Comparison of ENCODE assay signal across 1 cellular context in the genomic region with DNA sequence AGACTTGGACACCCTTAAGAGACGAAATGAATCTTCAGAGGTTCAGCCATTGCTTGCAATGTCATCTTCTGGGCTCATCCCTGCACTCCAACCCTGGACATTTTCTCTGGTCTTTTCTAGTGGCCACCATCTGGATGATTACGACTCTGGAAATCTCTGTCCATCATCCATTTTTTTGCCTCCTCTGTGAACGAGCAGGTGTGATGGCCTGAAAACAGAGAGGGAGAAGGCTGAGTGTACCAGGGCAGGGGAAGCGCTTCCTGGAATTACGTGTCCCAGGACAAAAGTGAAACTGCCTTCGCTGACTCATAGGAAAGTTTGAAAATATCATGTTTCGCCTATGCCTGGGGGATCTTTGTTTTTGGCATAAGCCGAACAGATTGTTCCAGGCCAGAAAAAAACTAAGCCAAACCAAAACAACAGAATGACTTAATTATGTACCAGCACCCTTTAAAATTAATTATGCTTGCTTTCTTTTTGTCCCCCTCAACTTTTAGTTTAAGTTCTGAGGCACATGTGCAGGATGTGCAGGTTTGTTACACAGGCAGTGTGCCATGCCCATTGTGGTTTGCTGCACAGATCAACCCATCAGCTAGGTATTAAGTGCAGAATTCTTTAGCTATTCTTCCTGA.
TF ChIP-seq lines count a peak whose summit lies in the region.

No MANE protein-coding gene starts in this region.

TF ChIP-seq in HEK293, 187 proteins besides CTCF, POLR2A, EP300 and RAD21 (continued from another document and continues in another):
- TF ChIP-seq GLI2 (tag by site-specific recombination; IDR thresholded peaks at IDR 0.05; ENCODE audit: borderline replicate concordance, low read depth) (peak; percentile 21; the same call in 1 of the 2 replicates), KLF16 (tag by site-specific recombination; IDR thresholded peaks at IDR 0.05) (no peak), BCL11B (tag by site-specific recombination; IDR thresholded peaks at IDR 0.05; ENCODE audit: low read depth) (no peak), ZNF23 (tag by site-specific recombination; IDR thresholded peaks at IDR 0.05; ENCODE audit: borderline replicate concordance) (no peak), ZNF394 (tag by site-specific recombination; IDR thresholded peaks at IDR 0.05; ENCODE audit: borderline replicate concordance) (0 out of 2 replicates have a peak, but pooled peaks have one; percentile 10), MEIS1 (CRISPR knock-in tag; IDR thresholded peaks at IDR 0.05; ENCODE audit: borderline replicate concordance) (no peak), ZSCAN23 (tag by site-specific recombination; IDR thresholded peaks at IDR 0.05) (no peak), ZFP37 (tag by site-specific recombination; IDR thresholded peaks at IDR 0.05) (no peak), WT1 (tag by site-specific recombination; IDR thresholded peaks at IDR 0.05) (peak; percentile 18; the same call in 1 of the 2 replicates), SALL2 (tag by site-specific recombination; IDR thresholded peaks at IDR 0.05; ENCODE audit: borderline replicate concordance) (no peak), ZNF146 (tag by site-specific recombination; IDR thresholded peaks at IDR 0.05) (no peak), TCF7L2 (IDR thresholded peaks at IDR 0.05; ENCODE audit: borderline replicate concordance, low read depth, low read length) (no peak), ZNF311 (tag by site-specific recombination; IDR thresholded peaks at IDR 0.05; ENCODE audit: borderline replicate concordance) (no peak), ZNF624 (tag by site-specific recombination; IDR thresholded peaks at IDR 0.05) (no peak), ZNF76 (tag by site-specific recombination; IDR thresholded peaks at IDR 0.05; ENCODE audit: borderline replicate concordance, low read depth) (no peak), ZBTB7A (tag by site-specific recombination; IDR thresholded peaks at IDR 0.05; ENCODE audit: low read depth) (no peak), ZNF248 (tag by site-specific recombination; IDR thresholded peaks at IDR 0.05) (no peak), ZNF223 (tag by site-specific recombination; IDR thresholded peaks at IDR 0.05) (no peak), ZSCAN30 (tag by site-specific recombination; IDR thresholded peaks at IDR 0.05) (peak; percentile 65; the same call in 1 of the 2 replicates), KLF9 (tag by site-specific recombination; IDR thresholded peaks at IDR 0.05; ENCODE audit: low read depth) (no peak), ZNF544 (tag by site-specific recombination; IDR thresholded peaks at IDR 0.05) (no peak), KLF8 (tag by site-specific recombination; IDR thresholded peaks at IDR 0.05) (peak; percentile 48), ZNF174 (tag by site-specific recombination; IDR thresholded peaks at IDR 0.05) (no peak), SP2 (tag by site-specific recombination; IDR thresholded peaks at IDR 0.05) (no peak), ZNF791 (tag by site-specific recombination; IDR thresholded peaks at IDR 0.05) (no peak), ZBTB48 (tag by site-specific recombination; IDR thresholded peaks at IDR 0.05) (no peak), ZSCAN16 (tag by site-specific recombination; IDR thresholded peaks at IDR 0.05) (no peak), ZNF792 (tag by site-specific recombination; IDR thresholded peaks at IDR 0.05) (no peak), ZNF510 (tag by site-specific recombination; IDR thresholded peaks at IDR 0.05; ENCODE audit: insufficient replicate concordance) (no peak), ZNF843 (tag by site-specific recombination; IDR thresholded peaks at IDR 0.05) (peak; percentile 80), ZNF670 (tag by site-specific recombination; IDR thresholded peaks at IDR 0.05; ENCODE audit: low read depth) (no peak), ZBTB1 (tag by site-specific recombination; IDR thresholded peaks at IDR 0.05) (no peak), KLF7 (tag by site-specific recombination; IDR thresholded peaks at IDR 0.05; ENCODE audit: borderline replicate concordance) (no peak), OSR2 (tag by site-specific recombination; IDR thresholded peaks at IDR 0.05) (peak; percentile 43; the same call in 1 of the 2 replicates), ZNF354C (tag by site-specific recombination; IDR thresholded peaks at IDR 0.05; ENCODE audit: borderline replicate concordance, low read depth) (no peak), ZNF747 (tag by site-specific recombination; IDR thresholded peaks at IDR 0.05) (no peak), ZNF530 (tag by site-specific recombination; IDR thresholded peaks at IDR 0.05; ENCODE audit: low read depth) (no peak)
- TF ChIP-seq, protein P1, sequence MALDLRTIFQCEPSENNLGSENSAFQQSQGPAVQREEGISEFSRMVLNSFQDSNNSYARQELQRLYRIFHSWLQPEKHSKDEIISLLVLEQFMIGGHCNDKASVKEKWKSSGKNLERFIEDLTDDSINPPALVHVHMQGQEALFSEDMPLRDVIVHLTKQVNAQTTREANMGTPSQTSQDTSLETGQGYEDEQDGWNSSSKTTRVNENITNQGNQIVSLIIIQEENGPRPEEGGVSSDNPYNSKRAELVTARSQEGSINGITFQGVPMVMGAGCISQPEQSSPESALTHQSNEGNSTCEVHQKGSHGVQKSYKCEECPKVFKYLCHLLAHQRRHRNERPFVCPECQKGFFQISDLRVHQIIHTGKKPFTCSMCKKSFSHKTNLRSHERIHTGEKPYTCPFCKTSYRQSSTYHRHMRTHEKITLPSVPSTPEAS (tag by site-specific recombination; IDR thresholded peaks at IDR 0.05): no peak
- TF ChIP-seq, protein P2, sequence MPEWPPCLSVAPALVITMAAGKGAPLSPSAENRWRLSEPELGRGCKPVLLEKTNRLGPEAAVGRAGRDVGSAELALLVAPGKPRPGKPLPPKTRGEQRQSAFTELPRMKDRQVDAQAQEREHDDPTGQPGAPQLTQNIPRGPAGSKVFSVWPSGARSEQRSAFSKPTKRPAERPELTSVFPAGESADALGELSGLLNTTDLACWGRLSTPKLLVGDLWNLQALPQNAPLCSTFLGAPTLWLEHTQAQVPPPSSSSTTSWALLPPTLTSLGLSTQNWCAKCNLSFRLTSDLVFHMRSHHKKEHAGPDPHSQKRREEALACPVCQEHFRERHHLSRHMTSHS (tag by site-specific recombination; IDR thresholded peaks at IDR 0.05): no peak
- TF ChIP-seq, protein P3, sequence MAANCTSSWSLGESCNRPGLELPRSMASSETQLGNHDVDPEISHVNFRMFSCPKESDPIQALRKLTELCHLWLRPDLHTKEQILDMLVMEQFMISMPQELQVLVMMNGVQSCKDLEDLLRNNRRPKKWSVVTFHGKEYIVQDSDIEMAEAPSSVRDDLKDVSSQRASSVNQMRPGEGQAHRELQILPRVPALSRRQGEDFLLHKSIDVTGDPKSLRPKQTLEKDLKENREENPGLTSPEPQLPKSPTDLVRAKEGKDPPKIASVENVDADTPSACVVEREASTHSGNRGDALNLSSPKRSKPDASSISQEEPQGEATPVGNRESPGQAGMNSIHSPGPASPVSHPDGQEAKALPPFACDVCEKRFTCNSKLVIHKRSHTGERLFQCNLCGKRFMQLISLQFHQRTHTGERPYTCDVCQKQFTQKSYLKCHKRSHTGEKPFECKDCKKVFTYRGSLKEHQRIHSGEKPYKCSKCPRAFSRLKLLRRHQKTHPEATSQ (tag by site-specific recombination; IDR thresholded peaks at IDR 0.05): no peak
- TF ChIP-seq, protein P4, sequence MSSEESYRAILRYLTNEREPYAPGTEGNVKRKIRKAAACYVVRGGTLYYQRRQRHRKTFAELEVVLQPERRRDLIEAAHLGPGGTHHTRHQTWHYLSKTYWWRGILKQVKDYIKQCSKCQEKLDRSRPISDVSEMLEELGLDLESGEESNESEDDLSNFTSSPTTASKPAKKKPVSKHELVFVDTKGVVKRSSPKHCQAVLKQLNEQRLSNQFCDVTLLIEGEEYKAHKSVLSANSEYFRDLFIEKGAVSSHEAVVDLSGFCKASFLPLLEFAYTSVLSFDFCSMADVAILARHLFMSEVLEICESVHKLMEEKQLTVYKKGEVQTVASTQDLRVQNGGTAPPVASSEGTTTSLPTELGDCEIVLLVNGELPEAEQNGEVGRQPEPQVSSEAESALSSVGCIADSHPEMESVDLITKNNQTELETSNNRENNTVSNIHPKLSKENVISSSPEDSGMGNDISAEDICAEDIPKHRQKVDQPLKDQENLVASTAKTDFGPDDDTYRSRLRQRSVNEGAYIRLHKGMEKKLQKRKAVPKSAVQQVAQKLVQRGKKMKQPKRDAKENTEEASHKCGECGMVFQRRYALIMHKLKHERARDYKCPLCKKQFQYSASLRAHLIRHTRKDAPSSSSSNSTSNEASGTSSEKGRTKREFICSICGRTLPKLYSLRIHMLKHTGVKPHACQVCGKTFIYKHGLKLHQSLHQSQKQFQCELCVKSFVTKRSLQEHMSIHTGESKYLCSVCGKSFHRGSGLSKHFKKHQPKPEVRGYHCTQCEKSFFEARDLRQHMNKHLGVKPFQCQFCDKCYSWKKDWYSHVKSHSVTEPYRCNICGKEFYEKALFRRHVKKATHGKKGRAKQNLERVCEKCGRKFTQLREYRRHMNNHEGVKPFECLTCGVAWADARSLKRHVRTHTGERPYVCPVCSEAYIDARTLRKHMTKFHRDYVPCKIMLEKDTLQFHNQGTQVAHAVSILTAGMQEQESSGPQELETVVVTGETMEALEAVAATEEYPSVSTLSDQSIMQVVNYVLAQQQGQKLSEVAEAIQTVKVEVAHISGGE (tag by site-specific recombination; conservative IDR thresholded peaks at IDR 0.05; ENCODE audit: low read depth): no peak
- TF ChIP-seq, protein P5, sequence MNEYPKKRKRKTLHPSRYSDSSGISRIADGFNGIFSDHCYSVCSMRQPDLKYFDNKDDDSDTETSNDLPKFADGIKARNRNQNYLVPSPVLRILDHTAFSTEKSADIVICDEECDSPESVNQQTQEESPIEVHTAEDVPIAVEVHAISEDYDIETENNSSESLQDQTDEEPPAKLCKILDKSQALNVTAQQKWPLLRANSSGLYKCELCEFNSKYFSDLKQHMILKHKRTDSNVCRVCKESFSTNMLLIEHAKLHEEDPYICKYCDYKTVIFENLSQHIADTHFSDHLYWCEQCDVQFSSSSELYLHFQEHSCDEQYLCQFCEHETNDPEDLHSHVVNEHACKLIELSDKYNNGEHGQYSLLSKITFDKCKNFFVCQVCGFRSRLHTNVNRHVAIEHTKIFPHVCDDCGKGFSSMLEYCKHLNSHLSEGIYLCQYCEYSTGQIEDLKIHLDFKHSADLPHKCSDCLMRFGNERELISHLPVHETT (tag by site-specific recombination; IDR thresholded peaks at IDR 0.05): peak; percentile 69
- TF ChIP-seq, protein P6, sequence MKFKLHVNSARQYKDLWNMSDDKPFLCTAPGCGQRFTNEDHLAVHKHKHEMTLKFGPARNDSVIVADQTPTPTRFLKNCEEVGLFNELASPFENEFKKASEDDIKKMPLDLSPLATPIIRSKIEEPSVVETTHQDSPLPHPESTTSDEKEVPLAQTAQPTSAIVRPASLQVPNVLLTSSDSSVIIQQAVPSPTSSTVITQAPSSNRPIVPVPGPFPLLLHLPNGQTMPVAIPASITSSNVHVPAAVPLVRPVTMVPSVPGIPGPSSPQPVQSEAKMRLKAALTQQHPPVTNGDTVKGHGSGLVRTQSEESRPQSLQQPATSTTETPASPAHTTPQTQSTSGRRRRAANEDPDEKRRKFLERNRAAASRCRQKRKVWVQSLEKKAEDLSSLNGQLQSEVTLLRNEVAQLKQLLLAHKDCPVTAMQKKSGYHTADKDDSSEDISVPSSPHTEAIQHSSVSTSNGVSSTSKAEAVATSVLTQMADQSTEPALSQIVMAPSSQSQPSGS (tag by site-specific recombination; IDR thresholded peaks at IDR 0.05; ENCODE audit: low read depth): peak; percentile 29; the same call in 1 of the 2 replicates
- TF ChIP-seq, protein P7, sequence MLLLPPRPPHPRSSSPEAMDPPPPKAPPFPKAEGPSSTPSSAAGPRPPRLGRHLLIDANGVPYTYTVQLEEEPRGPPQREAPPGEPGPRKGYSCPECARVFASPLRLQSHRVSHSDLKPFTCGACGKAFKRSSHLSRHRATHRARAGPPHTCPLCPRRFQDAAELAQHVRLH (tag by site-specific recombination; IDR thresholded peaks at IDR 0.05): no peak
- TF ChIP-seq, protein P8, sequence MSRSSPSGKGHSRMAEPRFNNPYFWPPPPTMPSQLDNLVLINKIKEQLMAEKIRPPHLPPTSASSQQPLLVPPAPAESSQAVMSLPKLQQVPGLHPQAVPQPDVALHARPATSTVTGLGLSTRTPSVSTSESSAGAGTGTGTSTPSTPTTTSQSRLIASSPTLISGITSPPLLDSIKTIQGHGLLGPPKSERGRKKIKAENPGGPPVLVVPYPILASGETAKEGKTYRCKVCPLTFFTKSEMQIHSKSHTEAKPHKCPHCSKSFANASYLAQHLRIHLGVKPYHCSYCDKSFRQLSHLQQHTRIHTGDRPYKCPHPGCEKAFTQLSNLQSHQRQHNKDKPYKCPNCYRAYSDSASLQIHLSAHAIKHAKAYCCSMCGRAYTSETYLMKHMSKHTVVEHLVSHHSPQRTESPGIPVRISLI (tag by site-specific recombination; IDR thresholded peaks at IDR 0.05): peak; percentile 91
- TF ChIP-seq, protein P9, sequence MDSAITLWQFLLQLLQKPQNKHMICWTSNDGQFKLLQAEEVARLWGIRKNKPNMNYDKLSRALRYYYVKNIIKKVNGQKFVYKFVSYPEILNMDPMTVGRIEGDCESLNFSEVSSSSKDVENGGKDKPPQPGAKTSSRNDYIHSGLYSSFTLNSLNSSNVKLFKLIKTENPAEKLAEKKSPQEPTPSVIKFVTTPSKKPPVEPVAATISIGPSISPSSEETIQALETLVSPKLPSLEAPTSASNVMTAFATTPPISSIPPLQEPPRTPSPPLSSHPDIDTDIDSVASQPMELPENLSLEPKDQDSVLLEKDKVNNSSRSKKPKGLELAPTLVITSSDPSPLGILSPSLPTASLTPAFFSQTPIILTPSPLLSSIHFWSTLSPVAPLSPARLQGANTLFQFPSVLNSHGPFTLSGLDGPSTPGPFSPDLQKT (IDR thresholded peaks at IDR 0.05; ENCODE audit: borderline replicate concordance, low read depth, low read length): no peak
- TF ChIP-seq, protein P10, sequence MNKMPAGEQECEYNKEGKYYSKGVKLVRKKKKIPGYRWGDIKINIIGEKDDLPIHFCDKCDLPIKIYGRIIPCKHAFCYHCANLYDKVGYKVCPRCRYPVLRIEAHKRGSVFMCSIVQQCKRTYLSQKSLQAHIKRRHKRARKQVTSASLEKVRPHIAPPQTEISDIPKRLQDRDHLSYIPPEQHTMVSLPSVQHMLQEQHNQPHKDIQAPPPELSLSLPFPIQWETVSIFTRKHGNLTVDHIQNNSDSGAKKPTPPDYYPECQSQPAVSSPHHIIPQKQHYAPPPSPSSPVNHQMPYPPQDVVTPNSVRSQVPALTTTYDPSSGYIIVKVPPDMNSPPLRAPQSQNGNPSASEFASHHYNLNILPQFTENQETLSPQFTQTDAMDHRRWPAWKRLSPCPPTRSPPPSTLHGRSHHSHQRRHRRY (tag by site-specific recombination; IDR thresholded peaks at IDR 0.05): no peak
- TF ChIP-seq, protein P11, sequence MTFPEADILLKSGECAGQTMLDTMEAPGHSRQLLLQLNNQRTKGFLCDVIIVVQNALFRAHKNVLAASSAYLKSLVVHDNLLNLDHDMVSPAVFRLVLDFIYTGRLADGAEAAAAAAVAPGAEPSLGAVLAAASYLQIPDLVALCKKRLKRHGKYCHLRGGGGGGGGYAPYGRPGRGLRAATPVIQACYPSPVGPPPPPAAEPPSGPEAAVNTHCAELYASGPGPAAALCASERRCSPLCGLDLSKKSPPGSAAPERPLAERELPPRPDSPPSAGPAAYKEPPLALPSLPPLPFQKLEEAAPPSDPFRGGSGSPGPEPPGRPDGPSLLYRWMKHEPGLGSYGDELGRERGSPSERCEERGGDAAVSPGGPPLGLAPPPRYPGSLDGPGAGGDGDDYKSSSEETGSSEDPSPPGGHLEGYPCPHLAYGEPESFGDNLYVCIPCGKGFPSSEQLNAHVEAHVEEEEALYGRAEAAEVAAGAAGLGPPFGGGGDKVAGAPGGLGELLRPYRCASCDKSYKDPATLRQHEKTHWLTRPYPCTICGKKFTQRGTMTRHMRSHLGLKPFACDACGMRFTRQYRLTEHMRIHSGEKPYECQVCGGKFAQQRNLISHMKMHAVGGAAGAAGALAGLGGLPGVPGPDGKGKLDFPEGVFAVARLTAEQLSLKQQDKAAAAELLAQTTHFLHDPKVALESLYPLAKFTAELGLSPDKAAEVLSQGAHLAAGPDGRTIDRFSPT (tag by site-specific recombination; IDR thresholded peaks at IDR 0.05): peak; percentile 87
